In genomic region chr2:180359522-180360282, GRCh38 we compare ENCODE assay signal across 8 cellular contexts.
A peak's percentile ranks its signal among the peaks of the same experiment; 100 is the strongest.
DNase-seq lines count a peak whose midpoint lies in the region; ATAC-seq and TF ChIP-seq lines count a peak whose summit lies in the region.

No MANE protein-coding gene starts in this region.

- TF ChIP-seq CTCF in RWPE1 (conservative IDR thresholded peaks at IDR 0.05; ENCODE audit: low read depth) = no peak
- TF ChIP-seq CTCF in uterus (IDR thresholded peaks at IDR 0.05) = no peak

- peak overlapping the region; percentile 22 for H3K4me3 Mint-ChIP-seq in stimulated activated effector memory CD8-positive, alpha-beta T cell treated with anti-CD3 and anti-CD28 coated beads, Interleukin-12 subunit alpha, Interleukin-12 subunit beta, amount 100 ng/mL, for 72 hours

- H3K36me3 ChIP-seq in uterus = no peaks in the 10 kb centered on the region

- H3K4me1 Mint-ChIP-seq in stimulated activated effector memory CD8-positive, alpha-beta T cell treated with anti-CD3 and anti-CD28 coated beads, Interleukin-12 subunit alpha, Interleukin-12 subunit beta, amount 100 ng/mL, for 72 hours = peaks cover 18% of the 10 kb centered on the region

- POLR2A ChIA-PET in RWPE1 (lab: Yijun Ruan, JAX; ENCODE audit: low non-redundant PET) = no interaction called here

- CTCF ChIA-PET in RWPE1 (lab: Yijun Ruan, JAX) = interaction anchor here (0.6 kb wide), 2 partner anchors 35 to 631 kb away, joined by 3 to 6 read pairs; no protein-coding TSS in a partner anchor

- no peak overlapping the region for H3K4me3 ChIP-seq in uterus

- intact Hi-C loops in uterus (cut with DNase I; ENCODE audit: low total_unique reads) = no loop called here

- H3K27ac ChIP-seq in RWPE1 (no peak overlapping the region; the same call in 1 of the 2 replicates), uterus (no peak overlapping the region)

- H3K36me3 Mint-ChIP-seq in stimulated activated effector memory CD8-positive, alpha-beta T cell treated with anti-CD3 and anti-CD28 coated beads, Interleukin-12 subunit alpha, Interleukin-12 subunit beta, amount 100 ng/mL, for 72 hours = no peaks in the 10 kb centered on the region

- H3K4me1 ChIP-seq in uterus = no peaks in the 10 kb centered on the region

- ATAC-seq in GM19328 (IDR thresholded peaks at IDR 0.05; ENCODE audit: unreplicated experiment) = peak; percentile 83
- ATAC-seq in HG03097 (IDR thresholded peaks at IDR 0.05; ENCODE audit: low FRiP score, unreplicated experiment) = peak; percentile 97
- peak; percentile 87 for ATAC-seq in stimulated activated effector memory CD8-positive, alpha-beta T cell treated with anti-CD3 and anti-CD28 coated beads, Interleukin-12 subunit alpha, Interleukin-12 subunit beta, amount 100 ng/mL, for 72 hours

- H3K27ac Mint-ChIP-seq in stimulated activated effector memory CD8-positive, alpha-beta T cell treated with anti-CD3 and anti-CD28 coated beads, Interleukin-12 subunit alpha, Interleukin-12 subunit beta, amount 100 ng/mL, for 72 hours = peak overlapping the region; percentile 79

- TF ChIP-seq POLR2A in uterus (IDR thresholded peaks at IDR 0.05) = no peak

- no peaks in the 10 kb centered on the region for H3K9me3 Mint-ChIP-seq in stimulated activated effector memory CD8-positive, alpha-beta T cell treated with anti-CD3 and anti-CD28 coated beads, Interleukin-12 subunit alpha, Interleukin-12 subunit beta, amount 100 ng/mL, for 72 hours

- no peaks in the 10 kb centered on the region for H3K27me3 ChIP-seq in uterus

- peak; percentile 65 for DNase-seq in COLO668 (lab: John Stamatoyannopoulos, UW; ENCODE audit: unreplicated experiment)
- DNase-seq in RWPE1 (ENCODE audit: low spot score) = peak; percentile 19
- peak in 1 of 2 donors; percentile 49 for DNase-seq in stimulated activated effector memory CD8-positive, alpha-beta T cell treated with anti-CD3 and anti-CD28 coated beads, Interleukin-12 subunit alpha, Interleukin-12 subunit beta, amount 100 ng/mL, for 72 hours (ENCODE audit: low spot score in 2 of 2)
- DNase-seq in amygdala (lab: John Stamatoyannopoulos, UW) = no peak
- DNase-seq in uterus = no peak
- no peak for DNase-seq in SIG-M5 treated with dmso at 0.1 percent for 504 hours (lab: John Stamatoyannopoulos, UW; ENCODE audit: unreplicated experiment)

- no peaks in the 10 kb centered on the region for H3K9me3 ChIP-seq in uterus

Comparison
In these comparisons a context has a peak if more than half of its experiments do, and no peak if none do; other contexts are left out.
1. DNase-seq: peak in COLO668 (single experiment) and RWPE1 (single experiment); none in amygdala (0 of 56), uterus (0 of 2) and SIG-M5 treated with dmso at 0.1 percent for 504 hours (single experiment).
2. Peak in every context shown above with its lines, with median percentiles within 50 percentile points of each other: ATAC-seq.